Comparison of ENCODE assay signal across 8 cellular contexts in genomic region chr6:13767121-13767794, GRCh38. TPM values are rescaled to one million over a fixed set of nuclear protein-coding genes. Genes with fewer than 3 reads are reported as not detected.
DNase-seq lines count a peak whose midpoint lies in the region; ATAC-seq and TF ChIP-seq lines count a peak whose summit lies in the region.

No MANE protein-coding gene starts in this region.

- no peaks in the 10 kb centered on the region for H3K36me3 Mint-ChIP-seq in naive B cell

- no peak for TF ChIP-seq POLR2A in tibial nerve (IDR thresholded peaks at IDR 0.05)

- 8 to 9% methylated on average over 19 of the region's 19 CpGs for WGBS in tibial nerve, 2 donors

- H3K9me3 Mint-ChIP-seq in naive B cell, result no peaks in the 10 kb centered on the region

- H3K4me1 ChIP-seq in tibial nerve, result peaks cover 0 to 36% (median 21%) of the 10 kb centered on the region in 4 donors

- peaks cover 0 to 9% (median 7%) of the 10 kb centered on the region in 3 donors for H3K27me3 Mint-ChIP-seq in naive B cell

- peaks cover 23 to 50% (median 29%) of the 10 kb centered on the region in 3 donors for H3K4me1 Mint-ChIP-seq in naive B cell

- ATAC-seq in naive B cell (ENCODE audit: low read depth in 2 of 2) (peak; percentile 42 to 62), GM18867 (IDR thresholded peaks at IDR 0.05; ENCODE audit: unreplicated experiment) (no peak)

- H3K27ac Mint-ChIP-seq in naive B cell, result peak overlapping the region in 4 of 6 donors; percentile 44 to 90 (median 60)

- peaks cover 0 to 6% (median 0%) of the 10 kb centered on the region in 4 donors for H3K9me3 ChIP-seq in tibial nerve

- no peak for TF ChIP-seq CTCF in GM20000 (IDR thresholded peaks at IDR 0.05; ENCODE audit: extremely low read depth, missing control alignments)
- peak in 3 of 5 experiments; percentile 8 to 27 (median 15) for TF ChIP-seq CTCF in tibial nerve (IDR thresholded peaks at IDR 0.05)

- peak overlapping the region in 3 of 4 donors; percentile 36 to 48 (median 44) for H3K4me3 ChIP-seq in tibial nerve

- peaks cover 0 to 1% (median 0%) of the 10 kb centered on the region in 3 donors for H3K36me3 ChIP-seq in tibial nerve

- H3K4me3 Mint-ChIP-seq in naive B cell, result peak overlapping the region; percentile 70 to 90 (median 78)

- no peaks in the 10 kb centered on the region for H3K27me3 ChIP-seq in tibial nerve

- no peak for TF ChIP-seq EP300 in tibial nerve (IDR thresholded peaks at IDR 0.05)

- peak; percentile 46 for DNase-seq in GM20000 (ENCODE audit: low spot score)
- DNase-seq in activated CD8-positive, alpha-beta memory T cell treated with anti-CD3 and anti-CD28 coated beads for 24 hours, result peak; percentile 77
- peak; percentile 64 for DNase-seq in fibroblast of gingiva (ENCODE audit: low read depth)
- DNase-seq in naive B cell, result peak; percentile 12
- peak; percentile 23 to 57 for DNase-seq in tibial nerve (ENCODE audit: low spot score in 2 of 2)
- no peak for DNase-seq in NCI-H1105 treated with DMSO at 0.1 percent for 48 hours (lab: John Stamatoyannopoulos, UW)
- DNase-seq in cortex of kidney (lab: John Stamatoyannopoulos, UW), result no peak

- peak overlapping the region in 2 of 4 donors; percentile 33 to 62 for H3K27ac ChIP-seq in tibial nerve

RNA-seq across cellular contexts. Expression of gene MCUR1, which starts 47.1 kb away (rescaled TPM):
- polyA plus RNA-seq in naive B cell (ENCODE audit: low read depth in 6 of 6), result 10 to 100 TPM in 3 of 6 donors, 1 to 10 TPM in 3; 5.4 to 11.5 (median 9.8) TPM
- 10 to 100 TPM in 2 of 4 donors, 1 to 10 TPM in 2; 7.9 to 23.7 (median 9.9) TPM for total RNA-seq in tibial nerve

RNA-seq across cellular contexts. Expression of gene RANBP9, which starts 55.6 kb away (rescaled TPM):
- polyA plus RNA-seq in naive B cell (ENCODE audit: low read depth in 6 of 6), result 1 to 10 TPM; 2.2 to 5.0 (median 3.3) TPM
- 10 to 100 TPM; 28.5 to 38.4 (median 37.7) TPM for total RNA-seq in tibial nerve

Comparison
In these comparisons a context has a peak if more than half of its experiments do, and no peak if none do; other contexts are left out.
1. DNase-seq: peak in GM20000 (single experiment), activated CD8-positive, alpha-beta memory T cell treated with anti-CD3 and anti-CD28 coated beads for 24 hours (single experiment), fibroblast of gingiva (single experiment), naive B cell (single experiment) and tibial nerve (2 of 2); none in NCI-H1105 treated with DMSO at 0.1 percent for 48 hours (single experiment) and cortex of kidney (single experiment).